8 cellular contexts compared by ENCODE assay signal in the genomic region with DNA sequence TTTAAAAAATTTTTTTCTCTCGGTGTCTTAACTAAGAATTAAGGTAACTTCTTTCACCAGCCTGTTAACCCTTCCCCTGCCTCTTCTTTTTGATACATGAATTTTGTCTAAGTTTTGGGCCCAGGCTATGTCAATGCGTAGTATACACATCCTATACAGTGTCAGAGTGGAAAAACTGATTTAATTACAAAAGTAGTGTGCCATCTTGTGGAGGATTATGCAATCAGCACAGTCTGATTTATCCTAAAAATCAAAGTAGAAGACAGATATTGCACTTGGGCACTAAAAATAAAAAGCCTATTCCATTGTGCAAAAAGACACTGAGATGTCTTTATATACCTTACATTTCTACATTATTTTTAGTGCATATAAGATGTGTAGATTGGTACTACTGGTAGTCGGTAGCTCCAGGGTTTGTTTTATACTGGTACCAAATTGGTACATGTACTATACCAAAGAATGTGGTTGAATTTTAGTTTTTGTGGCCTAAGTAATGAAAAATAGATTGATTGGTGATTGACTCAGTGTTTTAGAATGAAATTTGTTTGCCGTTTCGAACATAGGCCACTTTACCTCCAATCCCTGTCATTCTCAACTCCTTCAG.
DNase-seq lines count a peak whose midpoint lies in the region; ATAC-seq and TF ChIP-seq lines count a peak whose summit lies in the region.

No MANE protein-coding gene starts in this region.

- dilution Hi-C loops in mammary epithelial cell (cut with HindIII; ENCODE audit: low sequenced_read_pairs): no loop called here

- TF ChIP-seq CTCF in mammary epithelial cell (conservative IDR thresholded peaks at IDR 0.05 in 1 of 2, IDR thresholded peaks at IDR 0.05 in 1 of 2; ENCODE audit: extremely low read depth in 1 of 2, insufficient read depth in 1 of 2, low read depth in 1 of 2, low read length in 2 of 2): peak; percentile 32 to 47
- peak; percentile 53 to 76 (median 61) for TF ChIP-seq CTCF in tibial nerve (IDR thresholded peaks at IDR 0.05)

- intact Hi-C loops in mammary epithelial cell (cut with micrococcal nuclease): loop anchor here (1.0 to 2.0 kb wide), 2 partner anchors 318 to 352 kb away; no protein-coding TSS in a partner anchor

- H3K27ac ChIP-seq in CD4-positive, CD25-positive, alpha-beta regulatory T cell (ENCODE audit: insufficient read depth, low read length, poor library complexity, severe bottlenecking): no peak overlapping the region
- peak overlapping the region; percentile 2; the same call in 1 of the 2 replicates for H3K27ac ChIP-seq in GM23248
- H3K27ac ChIP-seq in mammary epithelial cell (ENCODE audit: insufficient read depth, low read depth, low read length): no peak overlapping the region
- peak overlapping the region; percentile 18 to 89 (median 56) for H3K27ac ChIP-seq in tibial nerve

- H3K36me3 ChIP-seq in CD4-positive, CD25-positive, alpha-beta regulatory T cell (ENCODE audit: control insufficient read depth, insufficient read depth, low read length): peaks cover 21% of the 10 kb centered on the region
- peaks cover 14% of the 10 kb centered on the region for H3K36me3 ChIP-seq in GM23248 (ENCODE audit: low read depth)
- peaks cover 3% of the 10 kb centered on the region for H3K36me3 ChIP-seq in mammary epithelial cell (ENCODE audit: insufficient read depth, low read length)
- peaks cover 0 to 7% (median 0%) of the 10 kb centered on the region in 3 donors for H3K36me3 ChIP-seq in tibial nerve

- H2AFZ ChIP-seq in GM23248 (no peak overlapping the region), mammary epithelial cell (ENCODE audit: low read depth, low read length) (no peak overlapping the region)

- H3K27ac Mint-ChIP-seq in CD4-positive, CD25-positive, alpha-beta regulatory T cell: no peak overlapping the region

- no peaks in the 10 kb centered on the region for H3K27me3 ChIP-seq in CD4-positive, CD25-positive, alpha-beta regulatory T cell (ENCODE audit: control insufficient read depth, insufficient read depth, low read length)
- H3K27me3 ChIP-seq in GM23248 (replicated peaks; ENCODE audit: insufficient read depth) (no peaks in the 10 kb centered on the region), mammary epithelial cell (ENCODE audit: insufficient read depth, low read length) (no peaks in the 10 kb centered on the region), tibial nerve (no peaks in the 10 kb centered on the region)

- peaks cover 9% of the 10 kb centered on the region; the same call in 1 of the 2 replicates for H3F3A ChIP-seq in GM23248 (ENCODE audit: insufficient read depth)

- H3K4me2 ChIP-seq in GM23248 (ENCODE audit: unreplicated experiment) (no peak overlapping the region), mammary epithelial cell (ENCODE audit: insufficient read depth, low read depth, low read length) (no peak overlapping the region)

- H3K4me3 ChIP-seq in CD4-positive, CD25-positive, alpha-beta regulatory T cell (ENCODE audit: low read depth, low read length): no peak overlapping the region
- H3K4me3 ChIP-seq in GM23248: no peak overlapping the region
- H3K4me3 ChIP-seq in mammary epithelial cell (replicated peaks in 1 of 3; ENCODE audit: insufficient read depth in 1 of 3, low read depth in 2 of 3, low read length in 3 of 3): no peak overlapping the region
- H3K4me3 ChIP-seq in tibial nerve: no peak overlapping the region

- no peak overlapping the region for H3K9ac ChIP-seq in GM23248
- H3K9ac ChIP-seq in mammary epithelial cell (ENCODE audit: insufficient read depth, low read length): no peak overlapping the region

- H3K9me2 ChIP-seq in GM23248 (ENCODE audit: insufficient read depth): no peaks in the 10 kb centered on the region

- no peaks in the 10 kb centered on the region for H3K4me1 ChIP-seq in CD4-positive, CD25-positive, alpha-beta regulatory T cell (ENCODE audit: control insufficient read depth, insufficient read depth, low read length, poor library complexity, severe bottlenecking)
- H3K4me1 ChIP-seq in GM23248 (ENCODE audit: insufficient read depth) (no peaks in the 10 kb centered on the region), mammary epithelial cell (ENCODE audit: insufficient read depth, low read length) (no peaks in the 10 kb centered on the region), tibial nerve (peaks cover 0 to 67% (median 35%) of the 10 kb centered on the region in 4 donors)

- peak; percentile 79 to 85 for ATAC-seq in CD4-positive, CD25-positive, alpha-beta regulatory T cell (ENCODE audit: low read depth in 2 of 2)

- CTCF ChIA-PET in mammary epithelial cell (lab: Charles Lee; ENCODE audit: low non-redundant PET): no interaction called here

- 58 to 59% methylated on average over 5 of the region's 5 CpGs for WGBS in GM23248 (ENCODE audit: low coverage in 1 of 2, low lambda C conversion rate in 2 of 2, missing lambda C conversion rate in 2 of 2), 2 experiments
- 82% methylated on average over 5 of the region's 5 CpGs for WGBS in mammary epithelial cell (ENCODE audit: low coverage, missing lambda C conversion rate)
- 48 to 60% methylated on average over 5 of the region's 5 CpGs for WGBS in tibial nerve, 2 donors

- H3K36me3 Mint-ChIP-seq in CD4-positive, CD25-positive, alpha-beta regulatory T cell: peaks cover 21% of the 10 kb centered on the region

- TF ChIP-seq POLR2A in tibial nerve (IDR thresholded peaks at IDR 0.05): no peak

- peaks cover 11 to 30% (median 14%) of the 10 kb centered on the region in 4 donors for H3K4me1 Mint-ChIP-seq in CD4-positive, CD25-positive, alpha-beta regulatory T cell

- no peak overlapping the region for H3K4me3 Mint-ChIP-seq in CD4-positive, CD25-positive, alpha-beta regulatory T cell

- no peaks in the 10 kb centered on the region for H3K9me3 Mint-ChIP-seq in CD4-positive, CD25-positive, alpha-beta regulatory T cell

- TF ChIP-seq EP300 in tibial nerve (IDR thresholded peaks at IDR 0.05): peak in 1 of 2 donors; percentile 32

- BruUV-seq in mammary epithelial cell (replicated peaks; lab: Mats Ljungman, UMichigan): no TSS peak

- peak in 2 of 3 donors; percentile 47 to 68 for DNase-seq in CD4-positive, CD25-positive, alpha-beta regulatory T cell
- DNase-seq in GM23248: peak; percentile 75
- peak; percentile 7 to 55 for DNase-seq in NCI-H526 (lab: John Stamatoyannopoulos, UW)
- DNase-seq in mammary epithelial cell: peak; percentile 11
- DNase-seq in kidney tubule cell (ENCODE audit: low spot score): peak; percentile 35
- DNase-seq in tibial nerve (ENCODE audit: low spot score in 2 of 2): peak in 1 of 2 donors; percentile 46
- no peak for DNase-seq in activated gamma-delta T cell treated with Interleukin-2 at 50 U/mL for 16 hours
- no peak for DNase-seq in activated CD4-positive, alpha-beta T cell treated with anti-CD3 and anti-CD28 coated beads for 48 hours

- H3K27me3 Mint-ChIP-seq in CD4-positive, CD25-positive, alpha-beta regulatory T cell: no peaks in the 10 kb centered on the region

- no peaks in the 10 kb centered on the region for H3K9me3 ChIP-seq in CD4-positive, CD25-positive, alpha-beta regulatory T cell (ENCODE audit: control insufficient read depth in 2 of 2, low read length in 2 of 2)
- H3K9me3 ChIP-seq in GM23248 (ENCODE audit: low read depth) (no peaks in the 10 kb centered on the region), mammary epithelial cell (replicated peaks; ENCODE audit: insufficient read depth, low read length) (no peaks in the 10 kb centered on the region), tibial nerve (no peaks in the 10 kb centered on the region)

- H3K79me2 ChIP-seq in GM23248 (ENCODE audit: insufficient read depth): peaks cover 93% of the 10 kb centered on the region
- no peaks in the 10 kb centered on the region for H3K79me2 ChIP-seq in mammary epithelial cell (ENCODE audit: insufficient read depth, low read length)

- H4K20me1 ChIP-seq in GM23248 (ENCODE audit: insufficient read depth): no peaks in the 10 kb centered on the region
- H4K20me1 ChIP-seq in mammary epithelial cell (ENCODE audit: insufficient read depth, low read length): no peaks in the 10 kb centered on the region

- in situ Hi-C loops in GM23248 (cut with MboI) (loop anchor here (10.0 kb wide), 1 partner anchor 330 kb away; no protein-coding TSS in a partner anchor), mammary epithelial cell (cut with MboI; ENCODE audit: low sequenced_read_pairs in 2 of 2) (no loop called here)

Comparison
In these comparisons a context has a peak if more than half of its experiments do, and no peak if none do; other contexts are left out.
1. DNase-seq: peak in CD4-positive, CD25-positive, alpha-beta regulatory T cell (2 of 3), GM23248 (single experiment), NCI-H526 (2 of 2), mammary epithelial cell (single experiment) and kidney tubule cell (single experiment); none in activated gamma-delta T cell treated with Interleukin-2 at 50 U/mL for 16 hours (single experiment) and activated CD4-positive, alpha-beta T cell treated with anti-CD3 and anti-CD28 coated beads for 48 hours (single experiment).
2. H3K27ac ChIP-seq: peak in GM23248 (single experiment) and tibial nerve (4 of 4); none in CD4-positive, CD25-positive, alpha-beta regulatory T cell (single experiment) and mammary epithelial cell (single experiment).